Comparison of ENCODE assay signal across 9 cellular contexts in genomic region chr2:201466050-201466660, GRCh38. TPM values are rescaled to one million over a fixed set of nuclear protein-coding genes. Genes with fewer than 3 reads are reported as not detected.
A peak's percentile ranks its signal among the peaks of the same experiment; 100 is the strongest.
DNase-seq lines count a peak whose midpoint lies in the region; ATAC-seq and TF ChIP-seq lines count a peak whose summit lies in the region.
"Had no signal": no experiment of that assay in that cellular context is flagged by ENCODE, and none has a peak within 500 bp of the region (broad histone marks: within the 10 kb centered on the region; RNA-seq: fewer than 3 reads in every experiment).

No MANE protein-coding gene starts in this region.

- DNase-seq in M059J (ENCODE audit: low read depth) (peak; percentile 71), chondrocyte (ENCODE audit: low spot score) (no peak), left lung (no peak), vagina (ENCODE audit: extremely low spot score in 2 of 2) (no peak), SHP77 (lab: John Stamatoyannopoulos, UW) (no peak), T-helper 17 cell (no peak), GM10248 (ENCODE audit: extremely low spot score) (no peak)

- POLR2A ChIA-PET in GM10248 (lab: Yijun Ruan, JAX), result no interaction called here

- peak overlapping the region; percentile 94 for H3K27ac Mint-ChIP-seq in chondrocyte (ENCODE audit: unreplicated experiment)
- H3K27ac Mint-ChIP-seq in T-helper 17 cell, result no peak overlapping the region
- H3K27ac Mint-ChIP-seq: activated naive CD4-positive, alpha-beta T cell treated with anti-CD3 and anti-CD28 coated beads, Interleukin-2, amount 50 U/mL, for 72 hours; memory B cell had no signal

- H3K4me3 ChIP-seq in left lung (no peak overlapping the region), vagina (no peak overlapping the region)

- H3K4me3 Mint-ChIP-seq in chondrocyte (ENCODE audit: unreplicated experiment) (no peak overlapping the region), T-helper 17 cell (no peak overlapping the region)
- H3K4me3 Mint-ChIP-seq: memory B cell had no signal

- no peaks in the 10 kb centered on the region for H3K4me1 ChIP-seq in left lung
- peaks cover 16% of the 10 kb centered on the region for H3K4me1 ChIP-seq in vagina

- H3K4me1 Mint-ChIP-seq in chondrocyte (ENCODE audit: low read depth), result peaks cover 39% of the 10 kb centered on the region
- H3K4me1 Mint-ChIP-seq in T-helper 17 cell, result peaks cover 5% of the 10 kb centered on the region

- CTCF ChIA-PET in GM10248 (lab: Yijun Ruan, JAX), result interaction anchor here (1.2 to 1.3 kb wide), 2 partner anchors 15 to 31 kb away, joined by 3 to 6 read pairs; partner anchors contain the start of genes STRADB and TRAK2

- H3K27ac ChIP-seq in left lung (peak overlapping the region in 1 of 2 donors; percentile 50), vagina (peak overlapping the region; percentile 74)

- H3K27me3 Mint-ChIP-seq in chondrocyte (ENCODE audit: low read depth) (no peaks in the 10 kb centered on the region), T-helper 17 cell (no peaks in the 10 kb centered on the region)
- H3K27me3 Mint-ChIP-seq: memory B cell had no signal

- H3K27me3 ChIP-seq in left lung, result no peaks in the 10 kb centered on the region
- H3K27me3 ChIP-seq in vagina, result no peaks in the 10 kb centered on the region

- peaks cover 0 to 29% of the 10 kb centered on the region in 2 donors for H3K36me3 ChIP-seq in left lung
- peaks cover 0 to 21% of the 10 kb centered on the region in 2 donors for H3K36me3 ChIP-seq in vagina

- no peaks in the 10 kb centered on the region for H3K9me3 ChIP-seq in left lung
- H3K9me3 ChIP-seq in vagina, result no peaks in the 10 kb centered on the region
- no peaks in the 10 kb centered on the region for H3K9me3 ChIP-seq in T-helper 17 cell (ENCODE audit: control insufficient read depth, low read length, poor library complexity, severe bottlenecking)

- TF ChIP-seq CTCF in chondrocyte (IDR thresholded peaks at IDR 0.05) (no peak), left lung (IDR thresholded peaks at IDR 0.05) (no peak), vagina (IDR thresholded peaks at IDR 0.05) (no peak), GM10248 (IDR thresholded peaks at IDR 0.05; ENCODE audit: control extremely low read depth, extremely low read depth, low read depth, missing control alignments) (no peak)

- intact Hi-C loops in left lung (cut with DNase I) (no loop called here), vagina (cut with DNase I) (no loop called here)

- no peak for TF ChIP-seq POLR2A in vagina (IDR thresholded peaks at IDR 0.05)

- H3K36me3 Mint-ChIP-seq in chondrocyte (ENCODE audit: low read depth) (peaks cover 31% of the 10 kb centered on the region), T-helper 17 cell (ENCODE audit: low read depth) (peaks cover 30% of the 10 kb centered on the region)

- peak; percentile 53 for ATAC-seq in left lung
- no peak for ATAC-seq in T-helper 17 cell
- ATAC-seq: activated naive CD4-positive, alpha-beta T cell treated with anti-CD3 and anti-CD28 coated beads, Interleukin-2, amount 50 U/mL, for 72 hours had no signal

- peaks cover 9% of the 10 kb centered on the region for H3K9me3 Mint-ChIP-seq in chondrocyte (ENCODE audit: low read depth)
- H3K9me3 Mint-ChIP-seq: activated naive CD4-positive, alpha-beta T cell treated with anti-CD3 and anti-CD28 coated beads, Interleukin-2, amount 50 U/mL, for 72 hours; memory B cell had no signal

RNA-seq across cellular contexts. Expression of gene STRADB, which starts 14.6 kb away (rescaled TPM):
- 41.1 and 51.6 TPM in 2 replicates for total RNA-seq in M059J (2014; rRNA removed; shearing (Covaris generic))
- total RNA-seq in chondrocyte, result 13.0 to 18.6 TPM (median 13.7 TPM) in 3 replicates
- total RNA-seq in left lung, result 10 to 100 TPM; 16.0 to 23.6 TPM
- total RNA-seq in vagina, result 9.6 TPM
- 1 to 10 TPM; 6.9 to 8.3 TPM for total RNA-seq in T-helper 17 cell

RNA-seq across cellular contexts. Expression of gene TRAK2, which starts 14.9 kb away (rescaled TPM):
- 18.6 and 22.9 TPM in 2 replicates for total RNA-seq in M059J (2014; rRNA removed; shearing (Covaris generic))
- total RNA-seq in chondrocyte (46.0 to 53.2 TPM (median 48.4 TPM) in 3 replicates), left lung (10 to 100 TPM; 49.0 to 53.9 TPM), vagina (25.8 TPM), T-helper 17 cell (10 to 100 TPM; 31.4 to 40.7 TPM)
